ENCODE assay signal across 12 cellular contexts in the genomic region with DNA sequence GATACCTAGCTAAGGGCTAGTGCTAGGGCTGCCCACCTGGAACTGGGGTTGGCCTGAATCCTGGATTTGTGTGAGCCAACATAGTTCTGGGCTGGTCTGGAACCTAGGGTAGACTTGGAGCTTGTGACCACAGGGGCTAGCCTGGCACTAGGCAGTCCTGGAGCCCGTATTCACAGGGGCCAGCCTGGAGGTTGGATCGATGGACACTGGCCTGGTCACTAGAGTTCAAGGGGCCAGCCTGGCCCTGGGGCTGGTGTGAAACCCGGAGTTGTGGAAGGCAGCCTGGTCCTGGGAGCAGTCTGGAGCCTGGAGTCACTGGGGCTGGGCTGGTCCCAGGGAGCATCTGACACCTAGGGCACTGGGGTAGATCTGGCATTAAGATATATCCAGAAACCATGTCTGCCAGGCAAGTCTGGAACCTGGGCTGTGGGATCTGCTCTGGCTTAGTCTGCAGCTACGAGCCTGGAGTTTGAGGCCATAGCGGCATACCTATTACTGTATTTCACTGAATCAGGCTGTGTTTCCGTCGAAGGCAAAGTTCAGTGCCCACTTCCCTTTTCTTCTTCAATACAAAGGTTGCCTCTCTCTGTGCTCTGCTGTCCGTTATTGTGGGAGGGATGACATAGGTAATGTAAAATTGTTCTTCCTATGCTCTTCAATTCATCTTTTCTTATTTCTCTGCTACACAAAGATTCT. TPM values are rescaled to one million over a fixed set of nuclear protein-coding genes. Genes with fewer than 3 reads are reported as not detected.
A peak's percentile ranks its signal among the peaks of the same experiment; 100 is the strongest.
DNase-seq lines count a peak whose midpoint lies in the region; ATAC-seq and FAIRE-seq lines count a peak whose summit lies in the region.
"Had no signal": no experiment of that assay in that cellular context is flagged by ENCODE, and none has a peak within 500 bp of the region (broad histone marks: within the 10 kb centered on the region; RNA-seq: fewer than 3 reads in every experiment).

No MANE protein-coding gene starts in this region.

- no peaks in the 10 kb centered on the region for H3K9me3 ChIP-seq in T-helper 17 cell (ENCODE audit: control insufficient read depth, low read length, poor library complexity, severe bottlenecking)
- H3K9me3 ChIP-seq: HAP-1, pancreas had no signal

- H3K36me3 Mint-ChIP-seq in T-helper 17 cell (ENCODE audit: low read depth) = peaks cover 7% of the 10 kb centered on the region

- H3K27ac Mint-ChIP-seq in T-helper 17 cell = no peak overlapping the region

- peaks cover 8% of the 10 kb centered on the region for H3K4me1 Mint-ChIP-seq in T-helper 17 cell

- peak; percentile 91 for FAIRE-seq in GM18507 (lab: Jason Lieb, UNC)
- FAIRE-seq: pancreas had no signal

- ATAC-seq in GM21423 (IDR thresholded peaks at IDR 0.05; ENCODE audit: unreplicated experiment) (peak; percentile 92), HG03175 (IDR thresholded peaks at IDR 0.05; ENCODE audit: unreplicated experiment) (peak; percentile 94), T-helper 17 cell (peak; percentile 36)
- ATAC-seq: pancreas had no signal

- H3K27me3 Mint-ChIP-seq in T-helper 17 cell = peaks cover 62% of the 10 kb centered on the region

- DNase-seq in GM18507 (ENCODE audit: extremely low spot score, insufficient read length, low read depth) = no peak
- DNase-seq in T-helper 17 cell = no peak
- DNase-seq in mucosa of gallbladder (ENCODE audit: low spot score) = no peak
- no peak for DNase-seq in dermis blood vessel endothelial cell
- DNase-seq in HPDE6-E6E7 (ENCODE audit: extremely low spot score) = no peak
- DNase-seq in NK-92 treated with Interleukin-12 subunit alpha and Interleukin-12 subunit beta, amount 100 ng/mL, for 24 hours (lab: John Stamatoyannopoulos, UW) = no peak
- DNase-seq: NCI-H1694 had no signal

- no peak overlapping the region for H3K4me3 Mint-ChIP-seq in T-helper 17 cell

RNA-seq across cellular contexts. Expression of a gene that starts 9.1 kb away (rescaled TPM):
- total RNA-seq in T-helper 17 cell (not detected), mucosa of gallbladder (not detected), dermis blood vessel endothelial cell (not detected in 2 replicates)
- total RNA-seq: pancreas; T-helper 2 cell treated with Interferon-gamma antibody and Interleukin-4, amounts not matched to agents 100 ng/mL and 5 ng/mL, for 36 hours had no signal

RNA-seq across cellular contexts. Expression of a gene that starts 30.0 kb away (rescaled TPM):
- 1 to 10 TPM; 1.4 to 2.0 TPM for total RNA-seq in T-helper 17 cell
- 1.4 TPM for total RNA-seq in mucosa of gallbladder
- total RNA-seq in dermis blood vessel endothelial cell = 20.6 and 37.6 TPM in 2 replicates

Comparison
In these comparisons a context has a peak if more than half of its experiments do, and no peak if none do; other contexts are left out.
1. ATAC-seq: peak in every context shown above with its lines; median percentile 94 in HG03175; 92 in GM21423; 36 in T-helper 17 cell.